In the genomic region with DNA sequence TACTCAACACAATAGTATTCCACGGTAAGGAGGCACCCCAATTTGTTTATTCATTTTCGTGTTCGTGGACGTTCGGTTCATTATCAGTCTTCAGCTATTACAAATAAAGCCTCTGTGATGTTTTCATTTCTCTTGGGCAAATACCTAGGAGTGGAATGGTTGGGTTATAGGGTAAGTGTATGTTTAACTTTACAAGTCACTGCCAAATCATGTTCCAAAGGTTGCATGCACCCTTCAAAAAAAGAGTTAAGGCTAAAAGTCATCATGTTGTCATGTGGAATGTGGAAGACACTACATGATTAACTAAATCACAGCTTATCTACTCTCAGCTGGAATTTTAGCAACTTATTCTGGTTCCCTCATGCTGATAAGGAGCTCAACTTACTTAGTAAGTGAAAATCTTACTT, we compare ENCODE assay signal across 1 cellular context.
TF ChIP-seq lines count a peak whose summit lies in the region.

No MANE protein-coding gene starts in this region.

TF ChIP-seq in HepG2, 621 proteins besides CTCF, POLR2A, EP300 and RAD21 (continued from another document and continues in another):
- TF ChIP-seq, protein P1, sequence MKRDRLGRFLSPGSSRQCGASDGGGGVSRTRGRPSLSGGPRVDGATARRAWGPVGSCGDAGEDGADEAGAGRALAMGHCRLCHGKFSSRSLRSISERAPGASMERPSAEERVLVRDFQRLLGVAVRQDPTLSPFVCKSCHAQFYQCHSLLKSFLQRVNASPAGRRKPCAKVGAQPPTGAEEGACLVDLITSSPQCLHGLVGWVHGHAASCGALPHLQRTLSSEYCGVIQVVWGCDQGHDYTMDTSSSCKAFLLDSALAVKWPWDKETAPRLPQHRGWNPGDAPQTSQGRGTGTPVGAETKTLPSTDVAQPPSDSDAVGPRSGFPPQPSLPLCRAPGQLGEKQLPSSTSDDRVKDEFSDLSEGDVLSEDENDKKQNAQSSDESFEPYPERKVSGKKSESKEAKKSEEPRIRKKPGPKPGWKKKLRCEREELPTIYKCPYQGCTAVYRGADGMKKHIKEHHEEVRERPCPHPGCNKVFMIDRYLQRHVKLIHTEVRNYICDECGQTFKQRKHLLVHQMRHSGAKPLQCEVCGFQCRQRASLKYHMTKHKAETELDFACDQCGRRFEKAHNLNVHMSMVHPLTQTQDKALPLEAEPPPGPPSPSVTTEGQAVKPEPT (CRISPR knock-in tag; IDR thresholded peaks at IDR 0.05; ENCODE audit: low read depth), result no peak
- no peak for TF ChIP-seq ETV6 (CRISPR knock-in tag; conservative IDR thresholded peaks at IDR 0.05)
- TF ChIP-seq NR2C2 (CRISPR knock-in tag; IDR thresholded peaks at IDR 0.05; ENCODE audit: borderline replicate concordance), result no peak
- TF ChIP-seq, protein P2, sequence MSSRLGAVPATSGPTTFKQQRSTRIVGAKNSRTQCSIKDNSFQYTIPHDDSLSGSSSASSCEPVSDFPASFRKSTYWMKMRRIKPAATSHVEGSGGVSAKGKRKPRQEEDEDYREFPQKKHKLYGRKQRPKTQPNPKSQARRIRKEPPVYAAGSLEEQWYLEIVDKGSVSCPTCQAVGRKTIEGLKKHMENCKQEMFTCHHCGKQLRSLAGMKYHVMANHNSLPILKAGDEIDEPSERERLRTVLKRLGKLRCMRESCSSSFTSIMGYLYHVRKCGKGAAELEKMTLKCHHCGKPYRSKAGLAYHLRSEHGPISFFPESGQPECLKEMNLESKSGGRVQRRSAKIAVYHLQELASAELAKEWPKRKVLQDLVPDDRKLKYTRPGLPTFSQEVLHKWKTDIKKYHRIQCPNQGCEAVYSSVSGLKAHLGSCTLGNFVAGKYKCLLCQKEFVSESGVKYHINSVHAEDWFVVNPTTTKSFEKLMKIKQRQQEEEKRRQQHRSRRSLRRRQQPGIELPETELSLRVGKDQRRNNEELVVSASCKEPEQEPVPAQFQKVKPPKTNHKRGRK (CRISPR knock-in tag; IDR thresholded peaks at IDR 0.05), result no peak
- no peak for TF ChIP-seq EEA1 (CRISPR knock-in tag; IDR thresholded peaks at IDR 0.05; ENCODE audit: borderline replicate concordance)
- peak; percentile 40; the same call in 1 of the 2 replicates for TF ChIP-seq RXRB (CRISPR knock-in tag; IDR thresholded peaks at IDR 0.05; ENCODE audit: borderline replicate concordance)
- no peak for TF ChIP-seq ZNF761 (CRISPR knock-in tag; conservative IDR thresholded peaks at IDR 0.05)
- TF ChIP-seq, protein P3, sequence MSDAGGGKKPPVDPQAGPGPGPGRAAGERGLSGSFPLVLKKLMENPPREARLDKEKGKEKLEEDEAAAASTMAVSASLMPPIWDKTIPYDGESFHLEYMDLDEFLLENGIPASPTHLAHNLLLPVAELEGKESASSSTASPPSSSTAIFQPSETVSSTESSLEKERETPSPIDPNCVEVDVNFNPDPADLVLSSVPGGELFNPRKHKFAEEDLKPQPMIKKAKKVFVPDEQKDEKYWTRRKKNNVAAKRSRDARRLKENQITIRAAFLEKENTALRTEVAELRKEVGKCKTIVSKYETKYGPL (CRISPR knock-in tag; IDR thresholded peaks at IDR 0.05), result no peak
- TF ChIP-seq, protein P4, sequence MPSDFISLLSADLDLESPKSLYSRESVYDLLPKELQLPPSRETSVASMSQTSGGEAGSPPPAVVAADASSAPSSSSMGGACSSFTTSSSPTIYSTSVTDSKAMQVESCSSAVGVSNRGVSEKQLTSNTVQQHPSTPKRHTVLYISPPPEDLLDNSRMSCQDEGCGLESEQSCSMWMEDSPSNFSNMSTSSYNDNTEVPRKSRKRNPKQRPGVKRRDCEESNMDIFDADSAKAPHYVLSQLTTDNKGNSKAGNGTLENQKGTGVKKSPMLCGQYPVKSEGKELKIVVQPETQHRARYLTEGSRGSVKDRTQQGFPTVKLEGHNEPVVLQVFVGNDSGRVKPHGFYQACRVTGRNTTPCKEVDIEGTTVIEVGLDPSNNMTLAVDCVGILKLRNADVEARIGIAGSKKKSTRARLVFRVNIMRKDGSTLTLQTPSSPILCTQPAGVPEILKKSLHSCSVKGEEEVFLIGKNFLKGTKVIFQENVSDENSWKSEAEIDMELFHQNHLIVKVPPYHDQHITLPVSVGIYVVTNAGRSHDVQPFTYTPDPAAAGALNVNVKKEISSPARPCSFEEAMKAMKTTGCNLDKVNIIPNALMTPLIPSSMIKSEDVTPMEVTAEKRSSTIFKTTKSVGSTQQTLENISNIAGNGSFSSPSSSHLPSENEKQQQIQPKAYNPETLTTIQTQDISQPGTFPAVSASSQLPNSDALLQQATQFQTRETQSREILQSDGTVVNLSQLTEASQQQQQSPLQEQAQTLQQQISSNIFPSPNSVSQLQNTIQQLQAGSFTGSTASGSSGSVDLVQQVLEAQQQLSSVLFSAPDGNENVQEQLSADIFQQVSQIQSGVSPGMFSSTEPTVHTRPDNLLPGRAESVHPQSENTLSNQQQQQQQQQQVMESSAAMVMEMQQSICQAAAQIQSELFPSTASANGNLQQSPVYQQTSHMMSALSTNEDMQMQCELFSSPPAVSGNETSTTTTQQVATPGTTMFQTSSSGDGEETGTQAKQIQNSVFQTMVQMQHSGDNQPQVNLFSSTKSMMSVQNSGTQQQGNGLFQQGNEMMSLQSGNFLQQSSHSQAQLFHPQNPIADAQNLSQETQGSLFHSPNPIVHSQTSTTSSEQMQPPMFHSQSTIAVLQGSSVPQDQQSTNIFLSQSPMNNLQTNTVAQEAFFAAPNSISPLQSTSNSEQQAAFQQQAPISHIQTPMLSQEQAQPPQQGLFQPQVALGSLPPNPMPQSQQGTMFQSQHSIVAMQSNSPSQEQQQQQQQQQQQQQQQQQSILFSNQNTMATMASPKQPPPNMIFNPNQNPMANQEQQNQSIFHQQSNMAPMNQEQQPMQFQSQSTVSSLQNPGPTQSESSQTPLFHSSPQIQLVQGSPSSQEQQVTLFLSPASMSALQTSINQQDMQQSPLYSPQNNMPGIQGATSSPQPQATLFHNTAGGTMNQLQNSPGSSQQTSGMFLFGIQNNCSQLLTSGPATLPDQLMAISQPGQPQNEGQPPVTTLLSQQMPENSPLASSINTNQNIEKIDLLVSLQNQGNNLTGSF (CRISPR knock-in tag; IDR thresholded peaks at IDR 0.05), result no peak
- peak; percentile 38 for TF ChIP-seq ATF7 (IDR thresholded peaks at IDR 0.05)
- TF ChIP-seq ATF7 (CRISPR knock-in tag; IDR thresholded peaks at IDR 0.05), result no peak
- TF ChIP-seq ZNF773 (CRISPR knock-in tag; IDR thresholded peaks at IDR 0.05; ENCODE audit: borderline replicate concordance), result no peak
- TF ChIP-seq ZNF790 (CRISPR knock-in tag; IDR thresholded peaks at IDR 0.05; ENCODE audit: borderline replicate concordance), result no peak
- TF ChIP-seq, protein P5, sequence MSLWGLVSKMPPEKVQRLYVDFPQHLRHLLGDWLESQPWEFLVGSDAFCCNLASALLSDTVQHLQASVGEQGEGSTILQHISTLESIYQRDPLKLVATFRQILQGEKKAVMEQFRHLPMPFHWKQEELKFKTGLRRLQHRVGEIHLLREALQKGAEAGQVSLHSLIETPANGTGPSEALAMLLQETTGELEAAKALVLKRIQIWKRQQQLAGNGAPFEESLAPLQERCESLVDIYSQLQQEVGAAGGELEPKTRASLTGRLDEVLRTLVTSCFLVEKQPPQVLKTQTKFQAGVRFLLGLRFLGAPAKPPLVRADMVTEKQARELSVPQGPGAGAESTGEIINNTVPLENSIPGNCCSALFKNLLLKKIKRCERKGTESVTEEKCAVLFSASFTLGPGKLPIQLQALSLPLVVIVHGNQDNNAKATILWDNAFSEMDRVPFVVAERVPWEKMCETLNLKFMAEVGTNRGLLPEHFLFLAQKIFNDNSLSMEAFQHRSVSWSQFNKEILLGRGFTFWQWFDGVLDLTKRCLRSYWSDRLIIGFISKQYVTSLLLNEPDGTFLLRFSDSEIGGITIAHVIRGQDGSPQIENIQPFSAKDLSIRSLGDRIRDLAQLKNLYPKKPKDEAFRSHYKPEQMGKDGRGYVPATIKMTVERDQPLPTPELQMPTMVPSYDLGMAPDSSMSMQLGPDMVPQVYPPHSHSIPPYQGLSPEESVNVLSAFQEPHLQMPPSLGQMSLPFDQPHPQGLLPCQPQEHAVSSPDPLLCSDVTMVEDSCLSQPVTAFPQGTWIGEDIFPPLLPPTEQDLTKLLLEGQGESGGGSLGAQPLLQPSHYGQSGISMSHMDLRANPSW (CRISPR knock-in tag; IDR thresholded peaks at IDR 0.05; ENCODE audit: borderline replicate concordance), result 0 out of 2 replicates have a peak, but pooled peaks have one; percentile 49
- TF ChIP-seq PAF1 (CRISPR knock-in tag; IDR thresholded peaks at IDR 0.05), result no peak
- no peak for TF ChIP-seq ZNF10 (CRISPR knock-in tag; IDR thresholded peaks at IDR 0.05; ENCODE audit: borderline replicate concordance, low read depth)
- TF ChIP-seq, protein P6, sequence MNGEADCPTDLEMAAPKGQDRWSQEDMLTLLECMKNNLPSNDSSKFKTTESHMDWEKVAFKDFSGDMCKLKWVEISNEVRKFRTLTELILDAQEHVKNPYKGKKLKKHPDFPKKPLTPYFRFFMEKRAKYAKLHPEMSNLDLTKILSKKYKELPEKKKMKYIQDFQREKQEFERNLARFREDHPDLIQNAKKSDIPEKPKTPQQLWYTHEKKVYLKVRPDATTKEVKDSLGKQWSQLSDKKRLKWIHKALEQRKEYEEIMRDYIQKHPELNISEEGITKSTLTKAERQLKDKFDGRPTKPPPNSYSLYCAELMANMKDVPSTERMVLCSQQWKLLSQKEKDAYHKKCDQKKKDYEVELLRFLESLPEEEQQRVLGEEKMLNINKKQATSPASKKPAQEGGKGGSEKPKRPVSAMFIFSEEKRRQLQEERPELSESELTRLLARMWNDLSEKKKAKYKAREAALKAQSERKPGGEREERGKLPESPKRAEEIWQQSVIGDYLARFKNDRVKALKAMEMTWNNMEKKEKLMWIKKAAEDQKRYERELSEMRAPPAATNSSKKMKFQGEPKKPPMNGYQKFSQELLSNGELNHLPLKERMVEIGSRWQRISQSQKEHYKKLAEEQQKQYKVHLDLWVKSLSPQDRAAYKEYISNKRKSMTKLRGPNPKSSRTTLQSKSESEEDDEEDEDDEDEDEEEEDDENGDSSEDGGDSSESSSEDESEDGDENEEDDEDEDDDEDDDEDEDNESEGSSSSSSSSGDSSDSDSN (CRISPR knock-in tag; IDR thresholded peaks at IDR 0.05), result no peak
- no peak for TF ChIP-seq NFYB (CRISPR knock-in tag; IDR thresholded peaks at IDR 0.05)
- TF ChIP-seq, protein P7, sequence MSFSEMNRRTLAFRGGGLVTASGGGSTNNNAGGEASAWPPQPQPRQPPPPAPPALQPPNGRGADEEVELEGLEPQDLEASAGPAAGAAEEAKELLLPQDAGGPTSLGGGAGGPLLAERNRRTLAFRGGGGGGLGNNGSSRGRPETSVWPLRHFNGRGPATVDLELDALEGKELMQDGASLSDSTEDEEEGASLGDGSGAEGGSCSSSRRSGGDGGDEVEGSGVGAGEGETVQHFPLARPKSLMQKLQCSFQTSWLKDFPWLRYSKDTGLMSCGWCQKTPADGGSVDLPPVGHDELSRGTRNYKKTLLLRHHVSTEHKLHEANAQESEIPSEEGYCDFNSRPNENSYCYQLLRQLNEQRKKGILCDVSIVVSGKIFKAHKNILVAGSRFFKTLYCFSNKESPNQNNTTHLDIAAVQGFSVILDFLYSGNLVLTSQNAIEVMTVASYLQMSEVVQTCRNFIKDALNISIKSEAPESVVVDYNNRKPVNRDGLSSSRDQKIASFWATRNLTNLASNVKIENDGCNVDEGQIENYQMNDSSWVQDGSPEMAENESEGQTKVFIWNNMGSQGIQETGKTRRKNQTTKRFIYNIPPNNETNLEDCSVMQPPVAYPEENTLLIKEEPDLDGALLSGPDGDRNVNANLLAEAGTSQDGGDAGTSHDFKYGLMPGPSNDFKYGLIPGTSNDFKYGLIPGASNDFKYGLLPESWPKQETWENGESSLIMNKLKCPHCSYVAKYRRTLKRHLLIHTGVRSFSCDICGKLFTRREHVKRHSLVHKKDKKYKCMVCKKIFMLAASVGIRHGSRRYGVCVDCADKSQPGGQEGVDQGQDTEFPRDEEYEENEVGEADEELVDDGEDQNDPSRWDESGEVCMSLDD (CRISPR knock-in tag; IDR thresholded peaks at IDR 0.05; ENCODE audit: borderline replicate concordance), result no peak
- TF ChIP-seq, protein P8, sequence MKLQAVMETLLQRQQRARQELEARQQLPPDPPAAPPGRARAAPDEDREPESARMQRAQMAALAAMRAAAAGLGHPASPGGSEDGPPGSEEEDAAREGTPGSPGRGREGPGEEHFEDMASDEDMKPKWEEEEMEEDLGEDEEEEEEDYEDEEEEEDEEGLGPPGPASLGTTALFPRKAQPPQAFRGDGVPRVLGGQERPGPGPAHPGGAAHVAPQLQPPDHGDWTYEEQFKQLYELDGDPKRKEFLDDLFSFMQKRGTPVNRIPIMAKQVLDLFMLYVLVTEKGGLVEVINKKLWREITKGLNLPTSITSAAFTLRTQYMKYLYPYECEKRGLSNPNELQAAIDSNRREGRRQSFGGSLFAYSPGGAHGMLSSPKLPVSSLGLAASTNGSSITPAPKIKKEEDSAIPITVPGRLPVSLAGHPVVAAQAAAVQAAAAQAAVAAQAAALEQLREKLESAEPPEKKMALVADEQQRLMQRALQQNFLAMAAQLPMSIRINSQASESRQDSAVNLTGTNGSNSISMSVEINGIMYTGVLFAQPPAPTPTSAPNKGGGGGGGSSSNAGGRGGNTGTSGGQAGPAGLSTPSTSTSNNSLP (IDR thresholded peaks at IDR 0.05; ENCODE audit: low read depth, low read length), result peak; percentile 78
- no peak for TF ChIP-seq ZNF160 (CRISPR knock-in tag; IDR thresholded peaks at IDR 0.05)
- TF ChIP-seq KDM4B (CRISPR knock-in tag; IDR thresholded peaks at IDR 0.05), result no peak
- TF ChIP-seq ZFAT (CRISPR knock-in tag; conservative IDR thresholded peaks at IDR 0.05), result no peak
- TF ChIP-seq SRSF9 (IDR thresholded peaks at IDR 0.05; ENCODE audit: borderline replicate concordance, insufficient read depth, low read depth, low read length, poor library complexity, severe bottlenecking), result no peak
- TF ChIP-seq RFXAP (CRISPR knock-in tag; IDR thresholded peaks at IDR 0.05; ENCODE audit: borderline replicate concordance), result no peak
- TF ChIP-seq ARNT (IDR thresholded peaks at IDR 0.05), result no peak
- no peak for TF ChIP-seq PITX1 (CRISPR knock-in tag; IDR thresholded peaks at IDR 0.05)
- no peak for TF ChIP-seq ZNF737 (CRISPR knock-in tag; IDR thresholded peaks at IDR 0.05; ENCODE audit: borderline replicate concordance)
- TF ChIP-seq SATB2 (CRISPR knock-in tag; IDR thresholded peaks at IDR 0.05), result no peak
- TF ChIP-seq, protein P9, sequence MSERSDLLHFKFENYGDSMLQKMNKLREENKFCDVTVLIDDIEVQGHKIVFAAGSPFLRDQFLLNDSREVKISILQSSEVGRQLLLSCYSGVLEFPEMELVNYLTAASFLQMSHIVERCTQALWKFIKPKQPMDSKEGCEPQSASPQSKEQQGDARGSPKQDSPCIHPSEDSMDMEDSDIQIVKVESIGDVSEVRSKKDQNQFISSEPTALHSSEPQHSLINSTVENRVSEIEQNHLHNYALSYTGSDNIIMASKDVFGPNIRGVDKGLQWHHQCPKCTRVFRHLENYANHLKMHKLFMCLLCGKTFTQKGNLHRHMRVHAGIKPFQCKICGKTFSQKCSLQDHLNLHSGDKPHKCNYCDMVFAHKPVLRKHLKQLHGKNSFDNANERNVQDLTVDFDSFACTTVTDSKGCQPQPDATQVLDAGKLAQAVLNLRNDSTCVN (CRISPR knock-in tag; IDR thresholded peaks at IDR 0.05; ENCODE audit: borderline replicate concordance), result no peak
- no peak for TF ChIP-seq KMT2B (CRISPR knock-in tag; IDR thresholded peaks at IDR 0.05)
- TF ChIP-seq ZMYM3 (CRISPR knock-in tag; IDR thresholded peaks at IDR 0.05), result no peak
- no peak for TF ChIP-seq ZFYVE20 (CRISPR knock-in tag; IDR thresholded peaks at IDR 0.05; ENCODE audit: borderline replicate concordance, low read depth)
- TF ChIP-seq SMARCC2 (IDR thresholded peaks at IDR 0.05), result no peak
- TF ChIP-seq ETV5 (CRISPR knock-in tag; IDR thresholded peaks at IDR 0.05; ENCODE audit: borderline replicate concordance), result no peak
- TF ChIP-seq, protein P10, sequence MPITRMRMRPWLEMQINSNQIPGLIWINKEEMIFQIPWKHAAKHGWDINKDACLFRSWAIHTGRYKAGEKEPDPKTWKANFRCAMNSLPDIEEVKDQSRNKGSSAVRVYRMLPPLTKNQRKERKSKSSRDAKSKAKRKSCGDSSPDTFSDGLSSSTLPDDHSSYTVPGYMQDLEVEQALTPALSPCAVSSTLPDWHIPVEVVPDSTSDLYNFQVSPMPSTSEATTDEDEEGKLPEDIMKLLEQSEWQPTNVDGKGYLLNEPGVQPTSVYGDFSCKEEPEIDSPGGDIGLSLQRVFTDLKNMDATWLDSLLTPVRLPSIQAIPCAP (CRISPR knock-in tag; IDR thresholded peaks at IDR 0.05; ENCODE audit: low read depth), result no peak
